In the genomic region with DNA sequence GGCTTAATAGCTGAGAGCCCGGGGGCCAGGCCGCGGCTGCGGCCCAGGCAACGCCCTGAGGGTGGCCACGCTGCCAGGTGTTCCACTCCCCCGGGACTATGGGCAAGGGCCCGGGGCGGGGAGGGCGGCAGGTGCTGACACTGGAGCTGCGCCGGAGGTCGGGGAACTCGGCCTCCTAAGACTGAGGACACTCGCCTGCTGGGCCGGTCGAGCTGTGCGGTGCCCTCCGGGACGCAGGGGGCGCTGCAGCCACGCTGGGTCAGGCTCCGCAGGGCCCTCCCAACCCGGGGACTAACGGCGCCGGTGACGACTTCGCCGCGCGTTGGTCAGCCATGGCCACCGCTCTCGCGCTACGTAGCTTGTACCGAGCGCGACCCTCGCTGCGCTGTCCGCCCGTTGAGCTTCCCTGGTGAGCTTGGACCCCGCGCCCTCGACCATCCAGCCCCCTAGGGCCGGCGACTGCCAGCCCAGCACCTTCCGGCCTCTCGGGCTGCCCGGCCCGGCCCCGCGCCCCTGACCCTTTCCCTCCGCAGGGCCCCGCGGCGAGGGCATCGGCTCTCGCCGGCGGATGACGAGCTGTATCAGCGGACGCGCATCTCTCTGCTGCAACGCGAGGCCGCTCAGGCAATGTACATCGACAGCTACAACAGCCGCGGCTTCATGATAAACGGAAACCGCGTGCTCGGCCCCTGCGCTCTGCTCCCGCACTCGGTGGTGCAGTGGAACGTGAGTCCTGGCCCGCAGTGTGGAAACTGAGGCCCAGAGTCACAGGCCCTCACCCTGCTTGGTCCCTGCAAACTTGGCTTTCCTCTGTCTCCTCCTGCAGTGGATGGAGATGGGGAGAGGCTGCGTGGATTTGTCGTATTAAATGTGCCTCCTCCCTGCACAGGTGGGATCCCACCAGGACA, we compare ENCODE assay signal across 8 cellular contexts. TPM values are rescaled to one million over a fixed set of nuclear protein-coding genes. Genes with fewer than 3 reads are reported as not detected.
DNase-seq lines count a peak whose midpoint lies in the region; ATAC-seq and TF ChIP-seq lines count a peak whose summit lies in the region.

A gene with protein sequence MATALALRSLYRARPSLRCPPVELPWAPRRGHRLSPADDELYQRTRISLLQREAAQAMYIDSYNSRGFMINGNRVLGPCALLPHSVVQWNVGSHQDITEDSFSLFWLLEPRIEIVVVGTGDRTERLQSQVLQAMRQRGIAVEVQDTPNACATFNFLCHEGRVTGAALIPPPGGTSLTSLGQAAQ (plus strand): TSS at position 309 of the 908 bp plus-strand sequence. CDS start 24 bp downstream, at position 333.

- no peaks in the 10 kb centered on the region for H3K9me3 Mint-ChIP-seq in activated CD4-positive, alpha-beta T cell treated with anti-CD3 and anti-CD28 coated beads for 36 hours (ENCODE audit: low read depth)

- peak; percentile 64 for TF ChIP-seq CTCF in BE2C (IDR thresholded peaks at IDR 0.05; ENCODE audit: low read depth, low read length)
- peak; percentile 78 for TF ChIP-seq CTCF in choroid plexus epithelial cell (conservative IDR thresholded peaks at IDR 0.05; ENCODE audit: low read depth, low read length)

- peak within 1 kb of the TSS; percentile 96 for H3K27ac Mint-ChIP-seq in activated CD4-positive, alpha-beta T cell treated with anti-CD3 and anti-CD28 coated beads for 36 hours

- H3K4me1 Mint-ChIP-seq in activated CD4-positive, alpha-beta T cell treated with anti-CD3 and anti-CD28 coated beads for 36 hours, result peaks cover 60% of the 10 kb centered on the region

- H3K9me3 ChIP-seq in BE2C, result no peaks in the 10 kb centered on the region

- peaks cover 46% of the 10 kb centered on the region for H3K36me3 Mint-ChIP-seq in activated CD4-positive, alpha-beta T cell treated with anti-CD3 and anti-CD28 coated beads for 36 hours (ENCODE audit: low read depth)

- peak within 1 kb of the TSS; percentile 95 for H3K4me3 Mint-ChIP-seq in activated CD4-positive, alpha-beta T cell treated with anti-CD3 and anti-CD28 coated beads for 36 hours

- ATAC-seq in GM19035 (IDR thresholded peaks at IDR 0.05; ENCODE audit: unreplicated experiment), result peak; percentile 56
- ATAC-seq in HG03342 (IDR thresholded peaks at IDR 0.05; ENCODE audit: unreplicated experiment), result peak; percentile 62
- ATAC-seq in activated CD4-positive, alpha-beta T cell treated with anti-CD3 and anti-CD28 coated beads for 36 hours, result peak; percentile 78
- peak; percentile 62 for ATAC-seq in left colon

- H3K4me3 ChIP-seq in BE2C (ENCODE audit: low read depth, low read length) (peak within 1 kb of the TSS; percentile 84), choroid plexus epithelial cell (ENCODE audit: low read depth, low read length) (peak within 1 kb of the TSS; percentile 93)

- CTCF ChIA-PET in activated CD4-positive, alpha-beta T cell treated with anti-CD3 and anti-CD28 coated beads for 36 hours (lab: Charles Lee), result interaction anchor here (0.6 to 5.7 kb wide), 14 partner anchors 9 to 1603 kb away, joined by 3 to 43 read pairs (median 4); a partner anchor contains a TSS

- peak; percentile 88 for DNase-seq in BE2C
- peak; percentile 85 for DNase-seq in NCI-H460 (ENCODE audit: extremely low read depth, low read depth)
- peak; percentile 96 for DNase-seq in activated CD4-positive, alpha-beta T cell treated with anti-CD3 and anti-CD28 coated beads for 36 hours
- DNase-seq in choroid plexus epithelial cell (ENCODE audit: low read depth), result peak; percentile 95
- peak; percentile 90 to 94 for DNase-seq in left colon
- DNase-seq in stimulated activated CD4-positive, alpha-beta T cell treated with anti-CD3 and anti-CD28 coated beads, Interleukin-1b, Interleukin-23, amount 100 ng/mL, for 48 hours, result peak; percentile 94

- H3K27me3 ChIP-seq in BE2C, result no peaks in the 10 kb centered on the region

- POLR2A ChIA-PET in activated CD4-positive, alpha-beta T cell treated with anti-CD3 and anti-CD28 coated beads for 36 hours (lab: Charles Lee), result interaction anchor here (0.5 to 9.0 kb wide), 7 partner anchors 7 to 387 kb away, joined by 3 to 102 read pairs (median 10); a partner anchor contains a TSS

- H3K27me3 Mint-ChIP-seq in activated CD4-positive, alpha-beta T cell treated with anti-CD3 and anti-CD28 coated beads for 36 hours, result no peaks in the 10 kb centered on the region

- peaks cover 26% of the 10 kb centered on the region for H3K36me3 ChIP-seq in BE2C

- no peaks in the 10 kb centered on the region for H3K4me1 ChIP-seq in BE2C

- intact Hi-C loops in activated CD4-positive, alpha-beta T cell treated with anti-CD3 and anti-CD28 coated beads for 36 hours (cut with DNase I, micrococcal nuclease), result loop anchor here (1.0 to 10.0 kb wide), 24 partner anchors 7 to 1547 kb away; a partner anchor contains a TSS
- intact Hi-C loops in left colon (cut with DNase I, micrococcal nuclease), result no loop called here

RNA-seq across cellular contexts. Expression of the gene that starts here (rescaled TPM):
- 197 TPM for polyA plus RNA-seq in BE2C (2012; ENCODE audit: insufficient read depth, insufficient read length, low read depth)
- 81.5 and 103 TPM in 2 replicates for total RNA-seq in NCI-H460 (2014; rRNA removed; shearing (Covaris generic))
- 104 and 123 TPM in 2 replicates for polyA plus RNA-seq in NCI-H460 (2014; cell fraction: nucleus; rRNA removed)
- total RNA-seq in activated CD4-positive, alpha-beta T cell treated with anti-CD3 and anti-CD28 coated beads for 36 hours, result 100 to 1,000 TPM in 1 of 2 experiments, 10 to 100 TPM in 1; 90.8 to 108 TPM
- 10 to 100 TPM; 65.2 to 70.1 TPM for total RNA-seq in left colon

Comparison
In these comparisons a context has a peak if more than half of its experiments do, and no peak if none do; other contexts are left out.
1. Peak in every context shown above with its lines: DNase-seq, ATAC-seq and H3K4me3 ChIP-seq.
2. intact Hi-C loops: an anchor here in activated CD4-positive, alpha-beta T cell treated with anti-CD3 and anti-CD28 coated beads for 36 hours (1.0 to 10.0 kb wide); none called in left colon.